Comparison of ENCODE assay signal across 1 cellular context in the genomic region with DNA sequence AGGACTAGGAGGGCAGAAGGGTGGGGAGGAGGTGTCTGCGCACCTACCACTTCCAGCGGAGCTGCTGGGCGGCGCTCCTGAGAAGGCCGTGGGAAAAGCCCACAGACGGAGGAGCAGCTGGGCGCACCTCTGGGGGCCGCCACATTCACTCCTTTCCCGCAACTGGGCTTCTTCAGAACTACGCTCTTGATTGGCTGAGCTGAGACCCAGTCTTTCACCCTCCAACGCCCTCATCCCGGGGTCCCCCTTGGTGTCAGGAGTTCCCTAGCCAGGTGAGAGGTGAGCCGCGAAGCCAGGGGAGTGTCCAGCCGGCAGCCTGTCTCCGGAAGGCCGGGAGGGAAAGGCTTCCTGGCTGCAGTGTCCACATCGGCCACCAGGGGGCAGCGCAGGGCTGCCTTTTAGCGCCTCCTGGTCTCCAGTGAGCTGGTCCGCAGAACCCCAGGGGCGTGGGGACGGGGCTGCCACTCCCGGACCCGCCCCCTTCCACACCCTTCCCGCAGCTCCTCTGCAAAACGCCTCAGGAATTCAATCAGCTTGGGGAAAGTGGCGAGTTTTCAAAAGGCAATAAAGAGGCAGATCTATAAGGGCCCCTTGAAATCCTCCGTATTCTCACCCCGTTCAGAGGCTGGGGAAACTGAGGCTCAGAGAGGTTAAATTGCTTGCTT.
A peak's percentile ranks its signal among the peaks of the same experiment; 100 is the strongest.
TF ChIP-seq lines count a peak whose summit lies in the region.

No MANE protein-coding gene starts in this region.

TF ChIP-seq in HepG2, 621 proteins besides CTCF, POLR2A, EP300 and RAD21 (continued from another document and continues in another):
- TF ChIP-seq, protein P1, sequence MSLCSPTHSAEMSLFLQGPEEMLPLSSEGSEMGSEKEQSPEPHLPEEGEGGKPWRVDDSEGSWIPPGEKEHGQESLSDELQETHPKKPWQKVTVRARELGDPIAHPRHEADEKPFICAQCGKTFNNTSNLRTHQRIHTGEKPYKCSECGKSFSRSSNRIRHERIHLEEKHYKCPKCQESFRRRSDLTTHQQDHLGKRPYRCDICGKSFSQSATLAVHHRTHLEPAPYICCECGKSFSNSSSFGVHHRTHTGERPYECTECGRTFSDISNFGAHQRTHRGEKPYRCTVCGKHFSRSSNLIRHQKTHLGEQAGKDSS (CRISPR knock-in tag; IDR thresholded peaks at IDR 0.05; ENCODE audit: borderline replicate concordance, low read depth), result peak; percentile 31; the same call in 1 of the 2 replicates
- TF ChIP-seq RAD51 (IDR thresholded peaks at IDR 0.05; ENCODE audit: borderline replicate concordance), result no peak
- no peak for TF ChIP-seq KAT2B (IDR thresholded peaks at IDR 0.05; ENCODE audit: borderline replicate concordance, low read depth, low read length)
- TF ChIP-seq AGO2 (optimal IDR thresholded peaks at IDR 0.05; ENCODE audit: low read depth, low read length), result peak; percentile 94
- TF ChIP-seq ETV5 (CRISPR knock-in tag; IDR thresholded peaks at IDR 0.05; ENCODE audit: borderline replicate concordance), result 0 out of 2 replicates have a peak, but pooled peaks have one; percentile 32
- TF ChIP-seq, protein P2, sequence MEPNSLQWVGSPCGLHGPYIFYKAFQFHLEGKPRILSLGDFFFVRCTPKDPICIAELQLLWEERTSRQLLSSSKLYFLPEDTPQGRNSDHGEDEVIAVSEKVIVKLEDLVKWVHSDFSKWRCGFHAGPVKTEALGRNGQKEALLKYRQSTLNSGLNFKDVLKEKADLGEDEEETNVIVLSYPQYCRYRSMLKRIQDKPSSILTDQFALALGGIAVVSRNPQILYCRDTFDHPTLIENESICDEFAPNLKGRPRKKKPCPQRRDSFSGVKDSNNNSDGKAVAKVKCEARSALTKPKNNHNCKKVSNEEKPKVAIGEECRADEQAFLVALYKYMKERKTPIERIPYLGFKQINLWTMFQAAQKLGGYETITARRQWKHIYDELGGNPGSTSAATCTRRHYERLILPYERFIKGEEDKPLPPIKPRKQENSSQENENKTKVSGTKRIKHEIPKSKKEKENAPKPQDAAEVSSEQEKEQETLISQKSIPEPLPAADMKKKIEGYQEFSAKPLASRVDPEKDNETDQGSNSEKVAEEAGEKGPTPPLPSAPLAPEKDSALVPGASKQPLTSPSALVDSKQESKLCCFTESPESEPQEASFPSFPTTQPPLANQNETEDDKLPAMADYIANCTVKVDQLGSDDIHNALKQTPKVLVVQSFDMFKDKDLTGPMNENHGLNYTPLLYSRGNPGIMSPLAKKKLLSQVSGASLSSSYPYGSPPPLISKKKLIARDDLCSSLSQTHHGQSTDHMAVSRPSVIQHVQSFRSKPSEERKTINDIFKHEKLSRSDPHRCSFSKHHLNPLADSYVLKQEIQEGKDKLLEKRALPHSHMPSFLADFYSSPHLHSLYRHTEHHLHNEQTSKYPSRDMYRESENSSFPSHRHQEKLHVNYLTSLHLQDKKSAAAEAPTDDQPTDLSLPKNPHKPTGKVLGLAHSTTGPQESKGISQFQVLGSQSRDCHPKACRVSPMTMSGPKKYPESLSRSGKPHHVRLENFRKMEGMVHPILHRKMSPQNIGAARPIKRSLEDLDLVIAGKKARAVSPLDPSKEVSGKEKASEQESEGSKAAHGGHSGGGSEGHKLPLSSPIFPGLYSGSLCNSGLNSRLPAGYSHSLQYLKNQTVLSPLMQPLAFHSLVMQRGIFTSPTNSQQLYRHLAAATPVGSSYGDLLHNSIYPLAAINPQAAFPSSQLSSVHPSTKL (CRISPR knock-in tag; IDR thresholded peaks at IDR 0.05), result 0 out of 2 replicates have a peak, but pooled peaks have one; percentile 21
- TF ChIP-seq KDM2A (CRISPR knock-in tag; IDR thresholded peaks at IDR 0.05; ENCODE audit: borderline replicate concordance, low read depth), result peak; percentile 94
- TF ChIP-seq, protein P3, sequence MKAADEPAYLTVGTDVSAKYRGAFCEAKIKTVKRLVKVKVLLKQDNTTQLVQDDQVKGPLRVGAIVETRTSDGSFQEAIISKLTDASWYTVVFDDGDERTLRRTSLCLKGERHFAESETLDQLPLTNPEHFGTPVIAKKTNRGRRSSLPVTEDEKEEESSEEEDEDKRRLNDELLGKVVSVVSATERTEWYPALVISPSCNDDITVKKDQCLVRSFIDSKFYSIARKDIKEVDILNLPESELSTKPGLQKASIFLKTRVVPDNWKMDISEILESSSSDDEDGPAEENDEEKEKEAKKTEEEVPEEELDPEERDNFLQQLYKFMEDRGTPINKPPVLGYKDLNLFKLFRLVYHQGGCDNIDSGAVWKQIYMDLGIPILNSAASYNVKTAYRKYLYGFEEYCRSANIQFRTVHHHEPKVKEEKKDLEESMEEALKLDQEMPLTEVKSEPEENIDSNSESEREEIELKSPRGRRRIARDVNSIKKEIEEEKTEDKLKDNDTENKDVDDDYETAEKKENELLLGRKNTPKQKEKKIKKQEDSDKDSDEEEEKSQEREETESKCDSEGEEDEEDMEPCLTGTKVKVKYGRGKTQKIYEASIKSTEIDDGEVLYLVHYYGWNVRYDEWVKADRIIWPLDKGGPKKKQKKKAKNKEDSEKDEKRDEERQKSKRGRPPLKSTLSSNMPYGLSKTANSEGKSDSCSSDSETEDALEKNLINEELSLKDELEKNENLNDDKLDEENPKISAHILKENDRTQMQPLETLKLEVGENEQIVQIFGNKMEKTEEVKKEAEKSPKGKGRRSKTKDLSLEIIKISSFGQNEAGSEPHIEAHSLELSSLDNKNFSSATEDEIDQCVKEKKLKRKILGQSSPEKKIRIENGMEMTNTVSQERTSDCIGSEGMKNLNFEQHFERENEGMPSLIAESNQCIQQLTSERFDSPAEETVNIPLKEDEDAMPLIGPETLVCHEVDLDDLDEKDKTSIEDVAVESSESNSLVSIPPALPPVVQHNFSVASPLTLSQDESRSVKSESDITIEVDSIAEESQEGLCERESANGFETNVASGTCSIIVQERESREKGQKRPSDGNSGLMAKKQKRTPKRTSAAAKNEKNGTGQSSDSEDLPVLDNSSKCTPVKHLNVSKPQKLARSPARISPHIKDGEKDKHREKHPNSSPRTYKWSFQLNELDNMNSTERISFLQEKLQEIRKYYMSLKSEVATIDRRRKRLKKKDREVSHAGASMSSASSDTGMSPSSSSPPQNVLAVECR (CRISPR knock-in tag; IDR thresholded peaks at IDR 0.05; ENCODE audit: borderline replicate concordance), result peak; percentile 38; the same call in 1 of the 2 replicates
- TF ChIP-seq SAP130 (CRISPR knock-in tag; IDR thresholded peaks at IDR 0.05; ENCODE audit: low read depth), result peak; percentile 15; the same call in 1 of the 2 replicates
- TF ChIP-seq NR2F6 (IDR thresholded peaks at IDR 0.05), result no peak
- 0 out of 2 replicates have a peak, but pooled peaks have one; percentile 22 for TF ChIP-seq NR2F6 (CRISPR knock-in tag; IDR thresholded peaks at IDR 0.05)
- no peak for TF ChIP-seq ZNF33B (CRISPR knock-in tag; IDR thresholded peaks at IDR 0.05)
- 0 out of 2 replicates have a peak, but pooled peaks have one; percentile 5 for TF ChIP-seq CREM (IDR thresholded peaks at IDR 0.05)
- TF ChIP-seq CREM (CRISPR knock-in tag; IDR thresholded peaks at IDR 0.05), result no peak
- TF ChIP-seq SMC3 (IDR thresholded peaks at IDR 0.05; ENCODE audit: low read length), result peak; percentile 46; the same call in 1 of the 2 replicates
- no peak for TF ChIP-seq MIER2 (CRISPR knock-in tag; IDR thresholded peaks at IDR 0.05)
- TF ChIP-seq ATM (IDR thresholded peaks at IDR 0.05; ENCODE audit: borderline replicate concordance), result no peak
- TF ChIP-seq NCOA1 (CRISPR knock-in tag; IDR thresholded peaks at IDR 0.05), result no peak
- TF ChIP-seq FOSL2 (CRISPR knock-in tag; IDR thresholded peaks at IDR 0.05), result peak; percentile 23; the same call in 1 of the 2 replicates
- TF ChIP-seq, protein P4, sequence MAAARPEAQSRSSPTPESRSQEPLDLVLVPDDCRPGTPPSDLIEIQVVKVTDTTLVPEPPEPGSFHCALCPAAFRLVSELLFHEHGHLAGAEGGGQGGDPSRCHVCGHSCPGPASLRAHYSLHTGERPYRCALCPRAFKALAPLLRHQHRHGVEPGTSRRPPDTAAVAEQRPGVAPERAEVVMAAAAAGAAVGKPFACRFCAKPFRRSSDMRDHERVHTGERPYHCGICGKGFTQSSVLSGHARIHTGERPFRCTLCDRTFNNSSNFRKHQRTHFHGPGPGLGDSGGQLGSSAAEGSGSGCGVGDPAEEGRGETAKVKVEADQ (CRISPR knock-in tag; IDR thresholded peaks at IDR 0.05; ENCODE audit: borderline replicate concordance), result no peak
- 0 out of 2 replicates have a peak, but pooled peaks have one; percentile 14 for TF ChIP-seq FOXO1 (CRISPR knock-in tag; IDR thresholded peaks at IDR 0.05)
- peak; percentile 42 for TF ChIP-seq U2AF1 (optimal IDR thresholded peaks at IDR 0.05; ENCODE audit: low read depth, low read length)
- peak; percentile 17; the same call in 1 of the 2 replicates for TF ChIP-seq TBX3 (IDR thresholded peaks at IDR 0.05; ENCODE audit: borderline replicate concordance)
- peak; percentile 63; the same call in 1 of the 2 replicates for TF ChIP-seq GABPB1 (CRISPR knock-in tag; IDR thresholded peaks at IDR 0.05)
- no peak for TF ChIP-seq KDM5A (IDR thresholded peaks at IDR 0.05; ENCODE audit: borderline replicate concordance, low read length)
- TF ChIP-seq, protein P5, sequence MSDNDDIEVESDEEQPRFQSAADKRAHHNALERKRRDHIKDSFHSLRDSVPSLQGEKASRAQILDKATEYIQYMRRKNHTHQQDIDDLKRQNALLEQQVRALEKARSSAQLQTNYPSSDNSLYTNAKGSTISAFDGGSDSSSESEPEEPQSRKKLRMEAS (IDR thresholded peaks at IDR 0.05), result peak; percentile 55
- peak; percentile 17; the same call in 1 of the 2 replicates for TF ChIP-seq ZNF556 (CRISPR knock-in tag; IDR thresholded peaks at IDR 0.05; ENCODE audit: borderline replicate concordance)
- peak; percentile 25 for TF ChIP-seq SRSF1 (optimal IDR thresholded peaks at IDR 0.05; ENCODE audit: low read depth, low read length)
- no peak; the same call in 1 of the 2 replicates for TF ChIP-seq ZNF572 (CRISPR knock-in tag; IDR thresholded peaks at IDR 0.05)
- no peak; the same call in 1 of the 2 replicates for TF ChIP-seq ZNF598 (CRISPR knock-in tag; IDR thresholded peaks at IDR 0.05; ENCODE audit: borderline replicate concordance)
- TF ChIP-seq ZEB1 (IDR thresholded peaks at IDR 0.05; ENCODE audit: insufficient replicate concordance, low read depth), result peak; percentile 41
- TF ChIP-seq, protein P6, sequence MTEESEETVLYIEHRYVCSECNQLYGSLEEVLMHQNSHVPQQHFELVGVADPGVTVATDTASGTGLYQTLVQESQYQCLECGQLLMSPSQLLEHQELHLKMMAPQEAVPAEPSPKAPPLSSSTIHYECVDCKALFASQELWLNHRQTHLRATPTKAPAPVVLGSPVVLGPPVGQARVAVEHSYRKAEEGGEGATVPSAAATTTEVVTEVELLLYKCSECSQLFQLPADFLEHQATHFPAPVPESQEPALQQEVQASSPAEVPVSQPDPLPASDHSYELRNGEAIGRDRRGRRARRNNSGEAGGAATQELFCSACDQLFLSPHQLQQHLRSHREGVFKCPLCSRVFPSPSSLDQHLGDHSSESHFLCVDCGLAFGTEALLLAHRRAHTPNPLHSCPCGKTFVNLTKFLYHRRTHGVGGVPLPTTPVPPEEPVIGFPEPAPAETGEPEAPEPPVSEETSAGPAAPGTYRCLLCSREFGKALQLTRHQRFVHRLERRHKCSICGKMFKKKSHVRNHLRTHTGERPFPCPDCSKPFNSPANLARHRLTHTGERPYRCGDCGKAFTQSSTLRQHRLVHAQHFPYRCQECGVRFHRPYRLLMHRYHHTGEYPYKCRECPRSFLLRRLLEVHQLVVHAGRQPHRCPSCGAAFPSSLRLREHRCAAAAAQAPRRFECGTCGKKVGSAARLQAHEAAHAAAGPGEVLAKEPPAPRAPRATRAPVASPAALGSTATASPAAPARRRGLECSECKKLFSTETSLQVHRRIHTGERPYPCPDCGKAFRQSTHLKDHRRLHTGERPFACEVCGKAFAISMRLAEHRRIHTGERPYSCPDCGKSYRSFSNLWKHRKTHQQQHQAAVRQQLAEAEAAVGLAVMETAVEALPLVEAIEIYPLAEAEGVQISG (CRISPR knock-in tag; IDR thresholded peaks at IDR 0.05), result peak; percentile 44
- no peak for TF ChIP-seq ZNF12 (CRISPR knock-in tag; IDR thresholded peaks at IDR 0.05)
- TF ChIP-seq YEATS4 (CRISPR knock-in tag; IDR thresholded peaks at IDR 0.05; ENCODE audit: borderline replicate concordance), result no peak
- 0 out of 2 replicates have a peak, but pooled peaks have one; percentile 10 for TF ChIP-seq HMG20A (CRISPR knock-in tag; IDR thresholded peaks at IDR 0.05; ENCODE audit: borderline replicate concordance)
- TF ChIP-seq, protein P7, sequence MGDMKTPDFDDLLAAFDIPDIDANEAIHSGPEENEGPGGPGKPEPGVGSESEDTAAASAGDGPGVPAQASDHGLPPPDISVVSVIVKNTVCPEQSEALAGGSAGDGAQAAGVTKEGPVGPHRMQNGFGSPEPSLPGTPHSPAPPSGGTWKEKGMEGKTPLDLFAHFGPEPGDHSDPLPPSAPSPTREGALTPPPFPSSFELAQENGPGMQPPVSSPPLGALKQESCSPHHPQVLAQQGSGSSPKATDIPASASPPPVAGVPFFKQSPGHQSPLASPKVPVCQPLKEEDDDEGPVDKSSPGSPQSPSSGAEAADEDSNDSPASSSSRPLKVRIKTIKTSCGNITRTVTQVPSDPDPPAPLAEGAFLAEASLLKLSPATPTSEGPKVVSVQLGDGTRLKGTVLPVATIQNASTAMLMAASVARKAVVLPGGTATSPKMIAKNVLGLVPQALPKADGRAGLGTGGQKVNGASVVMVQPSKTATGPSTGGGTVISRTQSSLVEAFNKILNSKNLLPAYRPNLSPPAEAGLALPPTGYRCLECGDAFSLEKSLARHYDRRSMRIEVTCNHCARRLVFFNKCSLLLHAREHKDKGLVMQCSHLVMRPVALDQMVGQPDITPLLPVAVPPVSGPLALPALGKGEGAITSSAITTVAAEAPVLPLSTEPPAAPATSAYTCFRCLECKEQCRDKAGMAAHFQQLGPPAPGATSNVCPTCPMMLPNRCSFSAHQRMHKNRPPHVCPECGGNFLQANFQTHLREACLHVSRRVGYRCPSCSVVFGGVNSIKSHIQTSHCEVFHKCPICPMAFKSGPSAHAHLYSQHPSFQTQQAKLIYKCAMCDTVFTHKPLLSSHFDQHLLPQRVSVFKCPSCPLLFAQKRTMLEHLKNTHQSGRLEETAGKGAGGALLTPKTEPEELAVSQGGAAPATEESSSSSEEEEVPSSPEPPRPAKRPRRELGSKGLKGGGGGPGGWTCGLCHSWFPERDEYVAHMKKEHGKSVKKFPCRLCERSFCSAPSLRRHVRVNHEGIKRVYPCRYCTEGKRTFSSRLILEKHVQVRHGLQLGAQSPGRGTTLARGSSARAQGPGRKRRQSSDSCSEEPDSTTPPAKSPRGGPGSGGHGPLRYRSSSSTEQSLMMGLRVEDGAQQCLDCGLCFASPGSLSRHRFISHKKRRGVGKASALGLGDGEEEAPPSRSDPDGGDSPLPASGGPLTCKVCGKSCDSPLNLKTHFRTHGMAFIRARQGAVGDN (CRISPR knock-in tag; IDR thresholded peaks at IDR 0.05), result peak; percentile 63
- TF ChIP-seq, protein P8, sequence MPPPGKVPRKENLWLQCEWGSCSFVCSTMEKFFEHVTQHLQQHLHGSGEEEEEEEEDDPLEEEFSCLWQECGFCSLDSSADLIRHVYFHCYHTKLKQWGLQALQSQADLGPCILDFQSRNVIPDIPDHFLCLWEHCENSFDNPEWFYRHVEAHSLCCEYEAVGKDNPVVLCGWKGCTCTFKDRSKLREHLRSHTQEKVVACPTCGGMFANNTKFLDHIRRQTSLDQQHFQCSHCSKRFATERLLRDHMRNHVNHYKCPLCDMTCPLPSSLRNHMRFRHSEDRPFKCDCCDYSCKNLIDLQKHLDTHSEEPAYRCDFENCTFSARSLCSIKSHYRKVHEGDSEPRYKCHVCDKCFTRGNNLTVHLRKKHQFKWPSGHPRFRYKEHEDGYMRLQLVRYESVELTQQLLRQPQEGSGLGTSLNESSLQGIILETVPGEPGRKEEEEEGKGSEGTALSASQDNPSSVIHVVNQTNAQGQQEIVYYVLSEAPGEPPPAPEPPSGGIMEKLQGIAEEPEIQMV (CRISPR knock-in tag; IDR thresholded peaks at IDR 0.05; ENCODE audit: low read depth), result peak; percentile 65; the same call in 1 of the 2 replicates
- TF ChIP-seq ZNF589 (CRISPR knock-in tag; conservative IDR thresholded peaks at IDR 0.05), result no peak
